In the genomic region with DNA sequence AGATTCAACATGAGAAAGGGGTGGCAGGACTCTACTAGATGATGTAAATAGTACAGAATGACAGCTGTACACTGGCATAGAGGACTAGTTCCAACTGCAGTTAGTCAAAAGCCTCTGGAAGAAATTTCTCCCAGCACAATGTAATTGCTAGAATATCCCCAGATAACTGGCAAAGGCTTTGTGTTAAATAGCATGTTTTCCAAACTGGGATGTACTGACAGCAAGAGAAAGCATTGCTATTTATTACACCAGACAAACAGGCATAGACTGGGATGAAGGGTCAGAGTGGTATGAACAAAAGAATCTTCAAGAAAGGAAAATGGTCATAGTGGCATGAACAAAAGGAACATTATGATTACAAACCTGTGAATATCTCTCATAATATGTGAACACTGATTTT, we compare ENCODE assay signal across 21 cellular contexts.
"Had no signal": no experiment of that assay in that cellular context is flagged by ENCODE, and none has a peak within 500 bp of the region (broad histone marks: within the 10 kb centered on the region; RNA-seq: fewer than 3 reads in every experiment).

No MANE protein-coding gene starts in this region.

- H3K27ac ChIP-seq: epithelial cell of prostate, esophagus muscularis mucosa, gastrocnemius medialis, heart right ventricle, ovary, suprapubic skin, tibial artery, upper lobe of left lung had no signal

- ATAC-seq: effector memory CD8-positive, alpha-beta T cell; gastrocnemius medialis; heart right ventricle; right cardiac atrium had no signal

- DNase-seq: effector memory CD8-positive, alpha-beta T cell; gastrocnemius medialis; heart right ventricle; hypothalamus; kidney glomerular epithelial cell; mesendoderm; naive B cell; nucleus accumbens; ovary; right cardiac atrium; small intestine; stimulated activated CD4-positive, alpha-beta T cell treated with anti-CD3 and anti-CD28 coated beads, Interleukin-12 subunit alpha, Interleukin-12 subunit beta, amount 100 ng/mL, for 4 hours; stimulated activated naive CD4-positive, alpha-beta T cell treated with Interleukin-2 at 50 U/mL for 16 hours; tibial artery; upper lobe of left lung; uterus had no signal

- H3K4me1 Mint-ChIP-seq: naive B cell, nephron had no signal

- H3K27ac Mint-ChIP-seq: naive B cell, nephron, progenitor cell of endocrine pancreas had no signal

- H3K9me3 Mint-ChIP-seq: effector memory CD8-positive, alpha-beta T cell; nephron had no signal

- H3K27me3 Mint-ChIP-seq: progenitor cell of endocrine pancreas had no signal

- H3K4me3 Mint-ChIP-seq: effector memory CD8-positive, alpha-beta T cell; naive B cell; nephron had no signal

- H3K36me3 Mint-ChIP-seq: naive B cell had no signal
